14 cellular contexts compared by ENCODE assay signal in genomic region chr11:19614370-19614936, GRCh38.
"Had no signal": no experiment of that assay in that cellular context is flagged by ENCODE, and none has a peak within 500 bp of the region (broad histone marks: within the 10 kb centered on the region; RNA-seq: fewer than 3 reads in every experiment).

No MANE protein-coding gene starts in this region.

- H3K27ac Mint-ChIP-seq: activated B cell treated with CpG ODN at 0.5 μM for 24 hours; activated naive CD4-positive, alpha-beta T cell treated with anti-CD3 and anti-CD28 coated beads, Interleukin-2, amount 10 ng/mL, durations not matched to agents 7 days and 5 days; activated T-helper 2 cell treated with anti-CD3 and anti-CD28 coated beads, Interferon-gamma antibody, Interleukin-2, Interleukin-4, amounts not matched to agents 10 μg/mL and 5 μg/mL and 100 μg/mL, durations not matched to agents 14 hours and 24 hours and 36 hours; immature natural killer cell; mesothelial cell of epicardium; T-helper 1 cell treated with Interleukin-12 subunit alpha and Interleukin-12 subunit beta and Interleukin-4 antibody, amounts not matched to agents 30 μg/mL and 1 μg/mL, for 36 hours had no signal

- H3K27ac ChIP-seq: body of pancreas, esophagus squamous epithelium, left lung, ovary had no signal

- H3K9me3 ChIP-seq: body of pancreas, ovary had no signal

- H3K4me3 Mint-ChIP-seq: activated B cell treated with CpG ODN at 0.5 μM for 24 hours; activated naive CD4-positive, alpha-beta T cell treated with anti-CD3 and anti-CD28 coated beads, Interleukin-2, amount 10 ng/mL, durations not matched to agents 7 days and 5 days; central memory CD8-positive, alpha-beta T cell; immature natural killer cell; mesothelial cell of epicardium; neural crest cell; T-helper 1 cell treated with Interleukin-12 subunit alpha and Interleukin-12 subunit beta and Interleukin-4 antibody, amounts not matched to agents 30 μg/mL and 1 μg/mL, for 36 hours had no signal

- H3K36me3 ChIP-seq: esophagus squamous epithelium, left lung, ovary had no signal

- H3K4me1 Mint-ChIP-seq: activated B cell treated with CpG ODN at 0.5 μM for 24 hours; activated naive CD4-positive, alpha-beta T cell treated with anti-CD3 and anti-CD28 coated beads, Interleukin-2, amount 10 ng/mL, durations not matched to agents 7 days and 5 days; central memory CD8-positive, alpha-beta T cell; immature natural killer cell had no signal

- H3K27me3 Mint-ChIP-seq: activated B cell treated with CpG ODN at 0.5 μM for 24 hours; activated naive CD4-positive, alpha-beta T cell treated with anti-CD3 and anti-CD28 coated beads, Interleukin-2, amount 10 ng/mL, durations not matched to agents 7 days and 5 days had no signal

- DNase-seq: activated B cell treated with CpG ODN at 0.5 μM for 24 hours; activated CD4-positive, alpha-beta T cell treated with anti-CD3 and anti-CD28 coated beads, Interleukin-2, amount 50 U/mL, for 1 hour; activated naive CD4-positive, alpha-beta T cell treated with anti-CD3 and anti-CD28 coated beads, Interleukin-2, amount 10 ng/mL, durations not matched to agents 7 days and 5 days; body of pancreas; esophagus squamous epithelium; foreskin fibroblast; immature natural killer cell; left lung; ovary had no signal

- H3K4me1 ChIP-seq: body of pancreas, left lung had no signal

- H3K36me3 Mint-ChIP-seq: activated naive CD4-positive, alpha-beta T cell treated with anti-CD3 and anti-CD28 coated beads, Interleukin-2, amount 10 ng/mL, durations not matched to agents 7 days and 5 days; immature natural killer cell; mesothelial cell of epicardium had no signal

- H3K4me3 ChIP-seq: body of pancreas, esophagus squamous epithelium, left lung, ovary had no signal

- H3K27me3 ChIP-seq: body of pancreas, left lung, ovary had no signal

- ATAC-seq: body of pancreas, left lung had no signal

- H3K9me3 Mint-ChIP-seq: central memory CD8-positive, alpha-beta T cell; immature natural killer cell had no signal
